In the genomic region with DNA sequence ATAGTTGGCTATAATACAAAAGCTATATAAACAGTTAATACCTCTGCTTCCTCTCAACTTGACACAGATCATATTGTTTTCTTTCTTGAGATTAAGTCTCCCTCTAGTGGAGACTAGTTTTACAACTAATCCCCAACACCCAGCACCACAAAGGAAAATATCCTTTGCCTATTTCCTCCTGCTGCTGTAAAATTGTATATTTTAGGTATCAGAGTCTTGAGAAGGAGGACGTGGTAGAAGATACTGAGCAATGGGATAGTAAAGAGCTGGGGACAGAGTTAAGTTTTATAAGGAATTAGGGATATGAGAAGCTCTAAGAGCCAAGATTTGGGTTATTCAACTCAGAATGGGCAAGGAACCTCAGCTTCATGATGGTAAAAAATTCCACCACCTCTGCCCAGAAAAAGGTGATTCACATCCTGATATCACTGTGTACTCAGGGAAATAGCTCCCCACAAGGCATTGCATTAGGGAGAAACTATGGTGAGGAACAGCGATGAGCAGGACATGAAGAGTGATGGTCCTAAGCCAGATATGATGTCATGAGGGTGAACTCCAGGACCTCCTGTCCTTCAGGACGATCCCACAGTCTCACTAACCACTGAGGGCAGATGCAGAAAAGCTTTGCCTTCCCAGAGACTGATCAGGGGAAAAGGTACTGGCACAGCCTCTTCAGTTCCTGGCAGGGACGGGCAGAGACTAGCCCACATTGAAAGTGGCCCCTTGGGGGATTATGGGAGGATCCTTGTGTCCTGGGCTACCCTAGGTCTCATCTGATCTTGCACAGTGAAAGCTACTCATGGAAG, we compare ENCODE assay signal across 8 cellular contexts. TPM values are rescaled to one million over a fixed set of nuclear protein-coding genes. Genes with fewer than 3 reads are reported as not detected.
DNase-seq lines count a peak whose midpoint lies in the region; ATAC-seq and TF ChIP-seq lines count a peak whose summit lies in the region.

No MANE protein-coding gene starts in this region.

- ATAC-seq in Right ventricle myocardium inferior: peak; percentile 79
- no peak for ATAC-seq in HG03457 (IDR thresholded peaks at IDR 0.05; ENCODE audit: unreplicated experiment)
- ATAC-seq in HG03378 (IDR thresholded peaks at IDR 0.05; ENCODE audit: unreplicated experiment): no peak

- peak overlapping the region; percentile 57 to 72 (median 58) for H3K27ac ChIP-seq in esophagus muscularis mucosa (replicated peaks in 1 of 4)

- H3K4me3 ChIP-seq in esophagus muscularis mucosa: no peak overlapping the region

- no peaks in the 10 kb centered on the region for H3K36me3 ChIP-seq in esophagus muscularis mucosa

- no peak overlapping the region for H3K27ac Mint-ChIP-seq in nephron progenitor cell

- DNase-seq in Right ventricle myocardium inferior (ENCODE audit: missing footprints) (no peak), cardiac septum (ENCODE audit: low spot score) (no peak), NCI-H1092 treated with DMSO at 0.1 percent for 48 hours (lab: John Stamatoyannopoulos, UW) (peak; percentile 77), SKM-1 (lab: John Stamatoyannopoulos, UW; ENCODE audit: unreplicated experiment) (peak; percentile 93), esophagus muscularis mucosa (ENCODE audit: extremely low spot score) (no peak), nephron progenitor cell (no peak)

- peak; percentile 3 for TF ChIP-seq POLR2A in esophagus muscularis mucosa (IDR thresholded peaks at IDR 0.05; ENCODE audit: low read depth)

- peak; percentile 45 for TF ChIP-seq EP300 in esophagus muscularis mucosa (IDR thresholded peaks at IDR 0.05)

- H3K9me3 ChIP-seq in esophagus muscularis mucosa: no peaks in the 10 kb centered on the region

- no peaks in the 10 kb centered on the region for H3K27me3 ChIP-seq in esophagus muscularis mucosa

- peak; percentile 67 to 75 (median 69) for TF ChIP-seq CTCF in esophagus muscularis mucosa (IDR thresholded peaks at IDR 0.05)
- peak; percentile 71 for TF ChIP-seq CTCF in nephron progenitor cell (IDR thresholded peaks at IDR 0.05)

- WGBS in esophagus muscularis mucosa: 31% methylated on average over 4 of the region's 4 CpGs

- no peaks in the 10 kb centered on the region for H3K9me3 Mint-ChIP-seq in nephron progenitor cell

- H3K27me3 Mint-ChIP-seq in nephron progenitor cell (ENCODE audit: low read depth, poor library complexity): peaks cover 19% of the 10 kb centered on the region

- no peaks in the 10 kb centered on the region for H3K36me3 Mint-ChIP-seq in nephron progenitor cell (ENCODE audit: low read depth)

- H3K4me3 Mint-ChIP-seq in nephron progenitor cell: no peak overlapping the region

- intact Hi-C loops in Right ventricle myocardium inferior (cut with DNase I): loop anchor here (2.0 to 5.0 kb wide), 2 partner anchors 156 to 175 kb away; a partner anchor contains a TSS
- intact Hi-C loops in cardiac septum (cut with DNase I): loop anchor here (5.0 kb wide), 1 partner anchor 155 kb away; a partner anchor contains a TSS
- intact Hi-C loops in esophagus muscularis mucosa (cut with DNase I): loop anchor here (2.0 to 10.0 kb wide), 2 partner anchors 156 to 188 kb away; a partner anchor contains a TSS

- peaks cover 9% of the 10 kb centered on the region for H3K4me1 Mint-ChIP-seq in nephron progenitor cell

- peaks cover 4 to 22% (median 12%) of the 10 kb centered on the region in 4 donors for H3K4me1 ChIP-seq in esophagus muscularis mucosa

RNA-seq across cellular contexts. Expression of a gene that starts 14.7 kb away (rescaled TPM):
- not detected for total RNA-seq in Right ventricle myocardium inferior
- total RNA-seq in cardiac septum: not detected
- not detected for total RNA-seq in esophagus muscularis mucosa

Comparison
In these comparisons a context has a peak if more than half of its experiments do, and no peak if none do; other contexts are left out.
1. DNase-seq: peak in NCI-H1092 treated with DMSO at 0.1 percent for 48 hours (single experiment) and SKM-1 (single experiment); none in Right ventricle myocardium inferior (single experiment), cardiac septum (single experiment), esophagus muscularis mucosa (single experiment) and nephron progenitor cell (single experiment).